ENCODE assay signal across 13 cellular contexts in genomic region chr1:53373246-53373645, GRCh38.
"Had no signal": no experiment of that assay in that cellular context is flagged by ENCODE, and none has a peak within 500 bp of the region (broad histone marks: within the 10 kb centered on the region; RNA-seq: fewer than 3 reads in every experiment).

No MANE protein-coding gene starts in this region.

- H3K27me3 ChIP-seq: right atrium auricular region, vagina had no signal

- DNase-seq: activated T-cell treated with anti-CD3 and anti-CD28 coated beads, Interleukin-2, amount 50 U/mL, for 72 hours; mesenchymal stem cell; natural killer cell; SK-N-SH; small intestine; T1000 had no signal

- H3K4me3 Mint-ChIP-seq: activated CD4-positive, alpha-beta memory T cell treated with anti-CD3 and anti-CD28 coated beads for 36 hours; activated T-cell treated with anti-CD3 and anti-CD28 coated beads, Interleukin-2, amount 50 U/mL, for 72 hours; natural killer cell had no signal

- H3K9ac ChIP-seq: SK-N-SH had no signal

- H3K4me3 ChIP-seq: hepatocyte, right atrium auricular region, tibial artery, vagina had no signal

- H2AFZ ChIP-seq: hepatocyte had no signal

- H3K4me2 ChIP-seq: hepatocyte, SK-N-SH had no signal

- H3K27ac ChIP-seq: hepatocyte, right atrium auricular region, tibial artery, vagina had no signal

- H3K27me3 Mint-ChIP-seq: activated CD4-positive, alpha-beta memory T cell treated with anti-CD3 and anti-CD28 coated beads for 36 hours had no signal

- H3K9me3 ChIP-seq: right atrium auricular region, SK-N-SH, tibial artery, vagina had no signal

- H3K4me1 ChIP-seq: right atrium auricular region, vagina had no signal

- H3K36me3 ChIP-seq: right atrium auricular region, tibial artery, vagina had no signal

- ATAC-seq: activated T-cell treated with anti-CD3 and anti-CD28 coated beads, Interleukin-2, amount 50 U/mL, for 72 hours; esophagus mucosa; natural killer cell had no signal

- H3K27ac Mint-ChIP-seq: activated CD4-positive, alpha-beta memory T cell treated with anti-CD3 and anti-CD28 coated beads for 36 hours; activated T-cell treated with anti-CD3 and anti-CD28 coated beads, Interleukin-2, amount 50 U/mL, for 72 hours; natural killer cell; progenitor cell of endocrine pancreas had no signal

- H3K9me3 Mint-ChIP-seq: activated CD4-positive, alpha-beta memory T cell treated with anti-CD3 and anti-CD28 coated beads for 36 hours; activated T-cell treated with anti-CD3 and anti-CD28 coated beads, Interleukin-2, amount 50 U/mL, for 72 hours; natural killer cell had no signal

- H3K36me3 Mint-ChIP-seq: activated CD4-positive, alpha-beta memory T cell treated with anti-CD3 and anti-CD28 coated beads for 36 hours; natural killer cell had no signal
